Comparison of ENCODE assay signal across 11 cellular contexts in genomic region chr11:13279487-13279834, GRCh38. TPM values are rescaled to one million over a fixed set of nuclear protein-coding genes. Genes with fewer than 3 reads are reported as not detected.
DNase-seq lines count a peak whose midpoint lies in the region; ATAC-seq lines count a peak whose summit lies in the region.
"Had no signal": no experiment of that assay in that cellular context is flagged by ENCODE, and none has a peak within 500 bp of the region (broad histone marks: within the 10 kb centered on the region; RNA-seq: fewer than 3 reads in every experiment).

No MANE protein-coding gene starts in this region.

- H3K4me1 Mint-ChIP-seq in stimulated activated naive CD8-positive, alpha-beta T cell treated with anti-CD3 and anti-CD28 coated beads, Interleukin-15, Interleukin-2, amounts not matched to agents 100 ng/mL and 50 ng/mL, for 24 hours (ENCODE audit: low read depth): peaks cover 71% of the 10 kb centered on the region
- H3K4me1 Mint-ChIP-seq in central memory CD8-positive, alpha-beta T cell: peaks cover 65% of the 10 kb centered on the region
- H3K4me1 Mint-ChIP-seq in naive B cell: peaks cover 39 to 57% (median 49%) of the 10 kb centered on the region in 3 donors

- H3K4me1 ChIP-seq in HAP-1: no peaks in the 10 kb centered on the region

- H3K9me3 ChIP-seq in HAP-1: no peaks in the 10 kb centered on the region

- no peak overlapping the region for H3K4me3 ChIP-seq in HAP-1

- peak overlapping the region; percentile 90 for H3K4me3 Mint-ChIP-seq in stimulated activated naive CD8-positive, alpha-beta T cell treated with anti-CD3 and anti-CD28 coated beads, Interleukin-15, Interleukin-2, amounts not matched to agents 100 ng/mL and 50 ng/mL, for 24 hours
- H3K4me3 Mint-ChIP-seq in central memory CD8-positive, alpha-beta T cell: peak overlapping the region; percentile 96
- H3K4me3 Mint-ChIP-seq in naive B cell: peak overlapping the region; percentile 81 to 98 (median 91)

- H3K36me3 ChIP-seq in HAP-1 (replicated peaks): no peaks in the 10 kb centered on the region
- H3K36me3 ChIP-seq: brain microvascular endothelial cell, WERI-Rb-1 had no signal

- H3K27me3 ChIP-seq in HAP-1 (ENCODE audit: low read depth): peaks cover 28% of the 10 kb centered on the region

- no peak for DNase-seq in stimulated activated naive CD8-positive, alpha-beta T cell treated with anti-CD3 and anti-CD28 coated beads, Interleukin-15, Interleukin-2, amounts not matched to agents 100 U/mL and 50 U/mL, for 24 hours
- no peak for DNase-seq in central memory CD8-positive, alpha-beta T cell (ENCODE audit: low spot score in 2 of 2)
- DNase-seq in naive B cell (no peak), NCI-H2029 treated with DMSO at 0.1 percent for 48 hours (lab: John Stamatoyannopoulos, UW) (no peak), NCI-H2171 treated with DMSO at 0.1 percent for 48 hours (lab: John Stamatoyannopoulos, UW) (no peak), HAP-1 (ENCODE audit: low spot score in 2 of 2) (no peak)
- DNase-seq: brain microvascular endothelial cell, PC-3, WERI-Rb-1 had no signal

- H3K36me3 Mint-ChIP-seq in stimulated activated naive CD8-positive, alpha-beta T cell treated with anti-CD3 and anti-CD28 coated beads, Interleukin-15, Interleukin-2, amounts not matched to agents 100 ng/mL and 50 ng/mL, for 24 hours (ENCODE audit: low read depth): no peaks in the 10 kb centered on the region
- H3K36me3 Mint-ChIP-seq in central memory CD8-positive, alpha-beta T cell (ENCODE audit: insufficient read depth): peaks cover 27% of the 10 kb centered on the region
- H3K36me3 Mint-ChIP-seq in naive B cell: no peaks in the 10 kb centered on the region

- no peaks in the 10 kb centered on the region for H3K9me3 Mint-ChIP-seq in stimulated activated naive CD8-positive, alpha-beta T cell treated with anti-CD3 and anti-CD28 coated beads, Interleukin-15, Interleukin-2, amounts not matched to agents 100 ng/mL and 50 ng/mL, for 24 hours
- no peaks in the 10 kb centered on the region for H3K9me3 Mint-ChIP-seq in central memory CD8-positive, alpha-beta T cell
- peaks cover 0 to 3% (median 0%) of the 10 kb centered on the region in 7 donors for H3K9me3 Mint-ChIP-seq in naive B cell

- peaks cover 17% of the 10 kb centered on the region for H3K27me3 Mint-ChIP-seq in stimulated activated naive CD8-positive, alpha-beta T cell treated with anti-CD3 and anti-CD28 coated beads, Interleukin-15, Interleukin-2, amounts not matched to agents 100 ng/mL and 50 ng/mL, for 24 hours
- H3K27me3 Mint-ChIP-seq in central memory CD8-positive, alpha-beta T cell: peaks cover 8% of the 10 kb centered on the region
- H3K27me3 Mint-ChIP-seq in naive B cell: peaks cover 6 to 21% (median 9%) of the 10 kb centered on the region in 3 donors

- ATAC-seq in stimulated activated naive CD8-positive, alpha-beta T cell treated with anti-CD3 and anti-CD28 coated beads, Interleukin-15, Interleukin-2, amounts not matched to agents 100 U/mL and 50 U/mL, for 24 hours: no peak
- ATAC-seq in central memory CD8-positive, alpha-beta T cell (replicated peaks; ENCODE audit: extremely low read depth, poor library complexity, severe bottlenecking): no peak
- ATAC-seq in naive B cell (ENCODE audit: low read depth in 2 of 2) (no peak), HG02840 (IDR thresholded peaks at IDR 0.05; ENCODE audit: low FRiP score, unreplicated experiment) (no peak)
- ATAC-seq: PC-3 had no signal

- in situ Hi-C loops in HAP-1 (cut with MboI; ENCODE audit: low sequenced_read_pairs): no loop called here

- H3K27ac Mint-ChIP-seq in stimulated activated naive CD8-positive, alpha-beta T cell treated with anti-CD3 and anti-CD28 coated beads, Interleukin-15, Interleukin-2, amounts not matched to agents 100 ng/mL and 50 ng/mL, for 24 hours: peak overlapping the region; percentile 84
- peak overlapping the region; percentile 93 for H3K27ac Mint-ChIP-seq in central memory CD8-positive, alpha-beta T cell (ENCODE audit: low read depth)
- peak overlapping the region in 2 of 6 donors; percentile 17 to 81 for H3K27ac Mint-ChIP-seq in naive B cell

RNA-seq across cellular contexts. Expression of gene BMAL1, which starts 1.9 kb away (rescaled TPM):
- polyA plus RNA-seq in naive B cell (ENCODE audit: low read depth in 6 of 6): 1 to 10 TPM; 3.7 to 6.5 (median 4.6) TPM
